Comparison of ENCODE assay signal across 9 cellular contexts in genomic region chr10:71765907-71766716, GRCh38. TPM values are rescaled to one million over a fixed set of nuclear protein-coding genes. Genes with fewer than 3 reads are reported as not detected.
DNase-seq lines count a peak whose midpoint lies in the region; ATAC-seq and TF ChIP-seq lines count a peak whose summit lies in the region.
"Had no signal": no experiment of that assay in that cellular context is flagged by ENCODE, and none has a peak within 500 bp of the region (broad histone marks: within the 10 kb centered on the region; RNA-seq: fewer than 3 reads in every experiment).

No MANE protein-coding gene starts in this region.

- peak overlapping the region; percentile 26 for H2BK5ac ChIP-seq in neuronal stem cell (ENCODE audit: low read length)

- no peak for DNase-seq in stimulated activated naive CD8-positive, alpha-beta T cell treated with anti-CD3 and anti-CD28 coated beads, Interleukin-15, Interleukin-2, amounts not matched to agents 100 U/mL and 50 U/mL, for 24 hours
- peak; percentile 12 to 38 for DNase-seq in dermis microvascular lymphatic vessel endothelial cell (ENCODE audit: low read depth in 2 of 2)
- DNase-seq in neuronal stem cell (ENCODE audit: low spot score), result no peak
- no peak for DNase-seq in stimulated activated CD4-positive, alpha-beta T cell treated with anti-CD3 and anti-CD28 coated beads, Interleukin-4, amount 100 ng/mL, for 1 hour
- DNase-seq in testis, result no peak

- H3K27me3 Mint-ChIP-seq in stimulated activated naive CD8-positive, alpha-beta T cell treated with anti-CD3 and anti-CD28 coated beads, Interleukin-15, Interleukin-2, amounts not matched to agents 100 ng/mL and 50 ng/mL, for 24 hours, result no peaks in the 10 kb centered on the region

- H2AK5ac ChIP-seq in neuronal stem cell (ENCODE audit: low read depth, low read length), result peak overlapping the region; percentile 40

- no peaks in the 10 kb centered on the region for H3K79me1 ChIP-seq in neuronal stem cell (ENCODE audit: low read depth, low read length)

- no peak overlapping the region for H3K9ac ChIP-seq in neuronal stem cell (ENCODE audit: low read depth, low read length, poor library complexity)

- no peak overlapping the region for H3K23ac ChIP-seq in neuronal stem cell (ENCODE audit: low read depth, low read length, poor library complexity)

- H3K4ac ChIP-seq in neuronal stem cell (ENCODE audit: low read length), result no peak overlapping the region

- H3K4me3 Mint-ChIP-seq in stimulated activated naive CD8-positive, alpha-beta T cell treated with anti-CD3 and anti-CD28 coated beads, Interleukin-15, Interleukin-2, amounts not matched to agents 100 ng/mL and 50 ng/mL, for 24 hours, result peak overlapping the region; percentile 37

- intact Hi-C loops in testis (cut with DNase I; ENCODE audit: low total_unique reads), result no loop called here

- H3K27ac Mint-ChIP-seq in stimulated activated naive CD8-positive, alpha-beta T cell treated with anti-CD3 and anti-CD28 coated beads, Interleukin-15, Interleukin-2, amounts not matched to agents 100 ng/mL and 50 ng/mL, for 24 hours, result peak overlapping the region; percentile 93

- peaks cover 0 to 3% of the 10 kb centered on the region in 2 donors for H3K9me3 ChIP-seq in neuronal stem cell (replicated peaks in 1 of 2; ENCODE audit: control insufficient read depth in 2 of 2, insufficient read depth in 1 of 2, low read depth in 1 of 2, low read length in 2 of 2)
- no peaks in the 10 kb centered on the region for H3K9me3 ChIP-seq in testis

- no peak overlapping the region for H4K91ac ChIP-seq in neuronal stem cell (ENCODE audit: low read depth, low read length, poor library complexity)

- no peak overlapping the region for H2AFZ ChIP-seq in neuronal stem cell (ENCODE audit: low read length)

- peaks cover 69% of the 10 kb centered on the region for H3K36me3 Mint-ChIP-seq in stimulated activated naive CD8-positive, alpha-beta T cell treated with anti-CD3 and anti-CD28 coated beads, Interleukin-15, Interleukin-2, amounts not matched to agents 100 ng/mL and 50 ng/mL, for 24 hours (ENCODE audit: low read depth)

- no peak overlapping the region for H4K8ac ChIP-seq in neuronal stem cell (ENCODE audit: low read depth, low read length)

- H3K4me3 ChIP-seq in neuronal stem cell (ENCODE audit: low read length in 2 of 2) (no peak overlapping the region), testis (no peak overlapping the region)

- H3K9me3 Mint-ChIP-seq in stimulated activated naive CD8-positive, alpha-beta T cell treated with anti-CD3 and anti-CD28 coated beads, Interleukin-15, Interleukin-2, amounts not matched to agents 100 ng/mL and 50 ng/mL, for 24 hours, result no peaks in the 10 kb centered on the region

- no peak overlapping the region for H3K14ac ChIP-seq in neuronal stem cell (ENCODE audit: low read length)

- no peak overlapping the region for H3K18ac ChIP-seq in neuronal stem cell (ENCODE audit: low read length)

- no peak for TF ChIP-seq POLR2A in GM18505 (IDR thresholded peaks at IDR 0.05; ENCODE audit: borderline replicate concordance, extremely low read depth, insufficient read depth, insufficient read length)
- TF ChIP-seq POLR2A in testis (IDR thresholded peaks at IDR 0.05), result no peak

- peaks cover 0 to 31% (median 0%) of the 10 kb centered on the region in 3 experiments for H3K27me3 ChIP-seq in neuronal stem cell (ENCODE audit: control insufficient read depth in 3 of 3, insufficient read depth in 3 of 3, low read depth in 1 of 3, low read length in 3 of 3)
- H3K27me3 ChIP-seq in testis, result no peaks in the 10 kb centered on the region

- peaks cover 96% of the 10 kb centered on the region for H3K4me1 Mint-ChIP-seq in stimulated activated naive CD8-positive, alpha-beta T cell treated with anti-CD3 and anti-CD28 coated beads, Interleukin-15, Interleukin-2, amounts not matched to agents 100 ng/mL and 50 ng/mL, for 24 hours (ENCODE audit: low read depth)

- no peak overlapping the region for H2BK120ac ChIP-seq in neuronal stem cell (ENCODE audit: low read depth, low read length)

- H3K4me2 ChIP-seq in neuronal stem cell (ENCODE audit: insufficient read depth, low read length, poor library complexity, severe bottlenecking), result no peak overlapping the region

- no peaks in the 10 kb centered on the region for H3K36me3 ChIP-seq in neuronal stem cell (replicated peaks in 1 of 2; ENCODE audit: control insufficient read depth in 2 of 2, insufficient read depth in 2 of 2, low read length in 2 of 2)
- no peaks in the 10 kb centered on the region for H3K36me3 ChIP-seq in testis (ENCODE audit: low read depth, missing control alignments)

- H2BK15ac ChIP-seq in neuronal stem cell (ENCODE audit: low read length), result no peak overlapping the region

- TF ChIP-seq CTCF in testis (IDR thresholded peaks at IDR 0.05), result no peak

- ATAC-seq in stimulated activated naive CD8-positive, alpha-beta T cell treated with anti-CD3 and anti-CD28 coated beads, Interleukin-15, Interleukin-2, amounts not matched to agents 100 U/mL and 50 U/mL, for 24 hours, result no peak
- ATAC-seq in GM18505 (IDR thresholded peaks at IDR 0.05; ENCODE audit: unreplicated experiment) (no peak), HG02642 (IDR thresholded peaks at IDR 0.05; ENCODE audit: poor library complexity, unreplicated experiment) (no peak)

- WGBS in neuronal stem cell (ENCODE audit: extremely low coverage in 2 of 2, insufficient read length in 2 of 2, insufficient replicate concordance in 1 of 2), 2 donors, result no CpG with 5 or more reads among the region's 22 CpGs
- WGBS in testis, 2 donors, result 87 to 93% methylated on average over 20 to 22 of the region's 22 CpGs

- H3K4me1 ChIP-seq in neuronal stem cell (ENCODE audit: control insufficient read depth in 2 of 2, insufficient read depth in 1 of 2, low read depth in 1 of 2, low read length in 2 of 2) (peaks cover 2 to 5% of the 10 kb centered on the region in 2 donors), testis (peaks cover 39% of the 10 kb centered on the region)

- H3K27ac ChIP-seq in neuronal stem cell (replicated peaks; ENCODE audit: low read length) (no peak overlapping the region), testis (peak overlapping the region in 1 of 2 donors; percentile 16)

- H2BK12ac ChIP-seq in neuronal stem cell (ENCODE audit: low read length), result no peak overlapping the region

RNA-seq across cellular contexts. Expression of gene VSIR, which starts 7.2 kb away (rescaled TPM):
- total RNA-seq in dermis microvascular lymphatic vessel endothelial cell (12.2 and 14.2 TPM in 2 replicates), testis (10 to 100 TPM; 26.1 to 54.6 TPM)
- polyA plus RNA-seq in neuronal stem cell (2013, experiment 1 of 2), result 0.29 TPM
- polyA plus RNA-seq in neuronal stem cell (2013, experiment 2 of 2), result 0.48 TPM
- polyA plus RNA-seq in testis (ENCODE audit: insufficient read depth, low read depth, low replicate concordance), result 54.4 TPM

RNA-seq across cellular contexts. Expression of gene C10orf105, which starts 46.5 kb away (rescaled TPM):
- total RNA-seq in dermis microvascular lymphatic vessel endothelial cell, result under 0.01 TPM in 1 of 2 replicates, not detected in the other
- 1.4 TPM for polyA plus RNA-seq in neuronal stem cell (2013, experiment 1 of 2)
- 1.3 TPM for polyA plus RNA-seq in neuronal stem cell (2013, experiment 2 of 2)
- under 1 TPM; 0.47 to 0.87 TPM for total RNA-seq in testis
- 1.7 TPM for polyA plus RNA-seq in testis (ENCODE audit: insufficient read depth, low read depth, low replicate concordance)
- polyA plus RNA-seq: aorta had no signal

Comparison
In these comparisons a context has a peak if more than half of its experiments do, and no peak if none do; other contexts are left out.
1. DNase-seq: peak in dermis microvascular lymphatic vessel endothelial cell (2 of 2); none in stimulated activated naive CD8-positive, alpha-beta T cell treated with anti-CD3 and anti-CD28 coated beads, Interleukin-15, Interleukin-2, amounts not matched to agents 100 U/mL and 50 U/mL, for 24 hours (single experiment), neuronal stem cell (single experiment), stimulated activated CD4-positive, alpha-beta T cell treated with anti-CD3 and anti-CD28 coated beads, Interleukin-4, amount 100 ng/mL, for 1 hour (single experiment) and testis (single experiment).